ENCODE assay signal across 20 cellular contexts in genomic region chr20:44547419-44547818, GRCh38.
"Had no signal": no experiment of that assay in that cellular context is flagged by ENCODE, and none has a peak within 500 bp of the region (broad histone marks: within the 10 kb centered on the region; RNA-seq: fewer than 3 reads in every experiment).

No MANE protein-coding gene starts in this region.

- H3K36me3 ChIP-seq: spleen, thyroid gland had no signal

- H3K27ac ChIP-seq: foreskin keratinocyte had no signal

- H3K9me3 ChIP-seq: mucosa of descending colon, spleen, thyroid gland had no signal

- H3K27me3 ChIP-seq: foreskin keratinocyte, spleen, thyroid gland had no signal

- H3K4me3 ChIP-seq: mucosa of descending colon, spleen, thyroid gland had no signal

- DNase-seq: activated CD4-positive, alpha-beta T cell treated with anti-CD3 and anti-CD28 coated beads for 48 hours; activated CD8-positive, alpha-beta memory T cell treated with anti-CD3 and anti-CD28 coated beads, Interleukin-2, amount 10 ng/mL, durations not matched to agents 7 days and 5 days; activated CD8-positive, alpha-beta T cell treated with anti-CD3 and anti-CD28 coated beads for 36 hours; activated effector memory CD4-positive, alpha-beta T cell treated with anti-CD3 and anti-CD28 coated beads, Interleukin-2, amount 50 U/mL, for 16 hours; activated naive CD4-positive, alpha-beta T cell treated with anti-CD3 and anti-CD28 coated beads, Interleukin-2, amount 10 ng/mL, durations not matched to agents 7 days and 5 days; activated T-cell treated with anti-CD3 and anti-CD28 coated beads for 4 hours; amygdala; cerebellar nuclear complex; foreskin keratinocyte; hippocampal formation; left ventricle myocardium superior; mesenchymal stem cell; mucosa of descending colon; naive thymus-derived CD4-positive, alpha-beta T cell; spleen; stimulated activated CD4-positive, alpha-beta T cell treated with anti-CD3 and anti-CD28 coated beads, Interleukin-4, amount 100 ng/mL, for 1 hour; stimulated activated naive CD8-positive, alpha-beta T cell treated with anti-CD3 and anti-CD28 coated beads, Interleukin-15, Interleukin-2, amounts not matched to agents 100 U/mL and 50 U/mL, for 24 hours; substantia nigra; T1000; thyroid gland had no signal

- ATAC-seq: activated CD8-positive, alpha-beta memory T cell treated with anti-CD3 and anti-CD28 coated beads, Interleukin-2, amount 10 ng/mL, durations not matched to agents 7 days and 5 days; activated CD8-positive, alpha-beta T cell treated with anti-CD3 and anti-CD28 coated beads for 36 hours; foreskin keratinocyte; left ventricle myocardium superior; mucosa of descending colon; naive thymus-derived CD4-positive, alpha-beta T cell; stimulated activated naive CD8-positive, alpha-beta T cell treated with anti-CD3 and anti-CD28 coated beads, Interleukin-15, Interleukin-2, amounts not matched to agents 100 U/mL and 50 U/mL, for 24 hours had no signal
